Comparison of ENCODE assay signal across 14 cellular contexts in the genomic region with DNA sequence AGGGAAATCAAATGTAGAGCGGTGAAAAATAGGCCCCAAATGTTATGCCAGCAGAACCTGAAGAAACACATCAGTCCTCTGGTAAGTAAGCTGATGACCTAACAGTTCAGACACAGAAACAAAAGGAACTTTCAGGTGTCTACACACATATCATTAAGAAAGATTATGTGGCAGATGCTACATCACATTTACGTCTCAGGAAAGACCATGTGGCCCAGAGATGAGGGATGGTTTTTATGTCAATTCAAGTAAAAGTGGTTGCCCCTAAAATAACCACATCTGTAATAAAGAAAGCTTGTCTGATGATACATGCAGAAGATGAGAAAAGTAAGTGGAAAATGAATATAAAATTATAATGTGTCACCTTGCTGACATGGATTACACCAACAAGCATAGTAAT. TPM values are rescaled to one million over a fixed set of nuclear protein-coding genes. Genes with fewer than 3 reads are reported as not detected.
DNase-seq lines count a peak whose midpoint lies in the region; ATAC-seq lines count a peak whose summit lies in the region.
"Had no signal": no experiment of that assay in that cellular context is flagged by ENCODE, and none has a peak within 500 bp of the region (broad histone marks: within the 10 kb centered on the region; RNA-seq: fewer than 3 reads in every experiment).

No MANE protein-coding gene starts in this region.

- peaks cover 66% of the 10 kb centered on the region for H3K4me1 Mint-ChIP-seq in activated naive CD4-positive, alpha-beta T cell treated with anti-CD3 and anti-CD28 coated beads, Interleukin-2, amount 50 U/mL, for 24 hours
- peaks cover 20% of the 10 kb centered on the region for H3K4me1 Mint-ChIP-seq in activated naive CD4-positive, alpha-beta T cell treated with anti-CD3 and anti-CD28 coated beads, Interleukin-2, amount 10 ng/mL, durations not matched to agents 7 days and 5 days
- H3K4me1 Mint-ChIP-seq in activated naive CD8-positive, alpha-beta T cell treated with anti-CD3 and anti-CD28 coated beads, Interleukin-2, amount 50 U/mL, for 24 hours, result peaks cover 52% of the 10 kb centered on the region

- H3K27me3 Mint-ChIP-seq in activated naive CD4-positive, alpha-beta T cell treated with anti-CD3 and anti-CD28 coated beads, Interleukin-2, amount 50 U/mL, for 24 hours, result no peaks in the 10 kb centered on the region
- H3K27me3 Mint-ChIP-seq in activated naive CD4-positive, alpha-beta T cell treated with anti-CD3 and anti-CD28 coated beads, Interleukin-2, amount 10 ng/mL, durations not matched to agents 7 days and 5 days, result no peaks in the 10 kb centered on the region
- no peaks in the 10 kb centered on the region for H3K27me3 Mint-ChIP-seq in activated naive CD8-positive, alpha-beta T cell treated with anti-CD3 and anti-CD28 coated beads, Interleukin-2, amount 50 U/mL, for 24 hours
- H3K27me3 Mint-ChIP-seq: CD4-positive, alpha-beta memory T cell had no signal

- peak; percentile 80 for ATAC-seq in activated naive CD8-positive, alpha-beta T cell treated with anti-CD3 and anti-CD28 coated beads, Interleukin-2, amount 50 U/mL, for 24 hours
- ATAC-seq in stimulated activated naive CD8-positive, alpha-beta T cell treated with anti-CD3 and anti-CD28 coated beads, Interleukin-15, Interleukin-2, amounts not matched to agents 100 U/mL and 50 U/mL, for 24 hours, result peak; percentile 80
- ATAC-seq: PC-3 had no signal

- no peak overlapping the region for H3K4me3 Mint-ChIP-seq in activated naive CD4-positive, alpha-beta T cell treated with anti-CD3 and anti-CD28 coated beads, Interleukin-2, amount 50 U/mL, for 24 hours
- no peak overlapping the region for H3K4me3 Mint-ChIP-seq in activated naive CD4-positive, alpha-beta T cell treated with anti-CD3 and anti-CD28 coated beads, Interleukin-2, amount 10 ng/mL, durations not matched to agents 7 days and 5 days
- H3K4me3 Mint-ChIP-seq in activated naive CD8-positive, alpha-beta T cell treated with anti-CD3 and anti-CD28 coated beads, Interleukin-2, amount 50 U/mL, for 24 hours, result no peak overlapping the region
- H3K4me3 Mint-ChIP-seq: CD4-positive, alpha-beta memory T cell had no signal

- H3K9me3 Mint-ChIP-seq in activated naive CD4-positive, alpha-beta T cell treated with anti-CD3 and anti-CD28 coated beads, Interleukin-2, amount 50 U/mL, for 24 hours, result no peaks in the 10 kb centered on the region
- no peaks in the 10 kb centered on the region for H3K9me3 Mint-ChIP-seq in activated naive CD4-positive, alpha-beta T cell treated with anti-CD3 and anti-CD28 coated beads, Interleukin-2, amount 10 ng/mL, durations not matched to agents 7 days and 5 days
- no peaks in the 10 kb centered on the region for H3K9me3 Mint-ChIP-seq in activated naive CD8-positive, alpha-beta T cell treated with anti-CD3 and anti-CD28 coated beads, Interleukin-2, amount 50 U/mL, for 24 hours
- H3K9me3 Mint-ChIP-seq: CD4-positive, alpha-beta memory T cell had no signal

- H3K27ac Mint-ChIP-seq in activated naive CD4-positive, alpha-beta T cell treated with anti-CD3 and anti-CD28 coated beads, Interleukin-2, amount 50 U/mL, for 24 hours, result peak overlapping the region; percentile 23
- H3K27ac Mint-ChIP-seq in activated naive CD4-positive, alpha-beta T cell treated with anti-CD3 and anti-CD28 coated beads, Interleukin-2, amount 10 ng/mL, durations not matched to agents 7 days and 5 days, result no peak overlapping the region
- no peak overlapping the region for H3K27ac Mint-ChIP-seq in activated naive CD8-positive, alpha-beta T cell treated with anti-CD3 and anti-CD28 coated beads, Interleukin-2, amount 50 U/mL, for 24 hours

- peaks cover 9% of the 10 kb centered on the region for H3K36me3 Mint-ChIP-seq in activated naive CD4-positive, alpha-beta T cell treated with anti-CD3 and anti-CD28 coated beads, Interleukin-2, amount 50 U/mL, for 24 hours
- peaks cover 16% of the 10 kb centered on the region for H3K36me3 Mint-ChIP-seq in activated naive CD4-positive, alpha-beta T cell treated with anti-CD3 and anti-CD28 coated beads, Interleukin-2, amount 10 ng/mL, durations not matched to agents 7 days and 5 days
- no peaks in the 10 kb centered on the region for H3K36me3 Mint-ChIP-seq in activated naive CD8-positive, alpha-beta T cell treated with anti-CD3 and anti-CD28 coated beads, Interleukin-2, amount 50 U/mL, for 24 hours (ENCODE audit: low read depth)

- CTCF ChIA-PET in activated naive CD4-positive, alpha-beta T cell treated with anti-CD3 and anti-CD28 coated beads, Interleukin-2, amount 10 ng/mL, durations not matched to agents 7 days and 5 days (lab: Charles Lee), result interaction anchor here (0.8 to 1.3 kb wide), 2 partner anchors 23 to 35 kb away, joined by 3 read pairs; no protein-coding TSS in a partner anchor

- DNase-seq in NCI-H82 (lab: John Stamatoyannopoulos, UW) (peak; percentile 30), NCI-H82 treated with DMSO at 0.1 percent for 48 hours (lab: John Stamatoyannopoulos, UW; ENCODE audit: unreplicated experiment) (no peak), occipital lobe (lab: John Stamatoyannopoulos, UW) (no peak), AML-193 (lab: John Stamatoyannopoulos, UW) (no peak)
- no peak for DNase-seq in activated naive CD4-positive, alpha-beta T cell treated with anti-CD3 and anti-CD28 coated beads, Interleukin-2, amount 10 ng/mL, durations not matched to agents 7 days and 5 days
- no peak for DNase-seq in activated naive CD8-positive, alpha-beta T cell treated with anti-CD3 and anti-CD28 coated beads, Interleukin-2, amount 50 U/mL, for 24 hours
- DNase-seq in stimulated activated naive CD8-positive, alpha-beta T cell treated with anti-CD3 and anti-CD28 coated beads, Interleukin-15, Interleukin-2, amounts not matched to agents 100 U/mL and 50 U/mL, for 24 hours, result no peak
- DNase-seq: CD4-positive, alpha-beta memory T cell; KBM-7; NCI-H1417 treated with DMSO at 0.1 percent for 48 hours; NCI-H1930; NCI-H526 treated with DMSO at 0.1 percent for 48 hours; PC-3 had no signal

RNA-seq across cellular contexts. Expression of gene GNAQ, which starts 31.4 kb away (rescaled TPM):
- total RNA-seq in occipital lobe, result 169 TPM
